In genomic region chr22:24039046-24039445, GRCh38 we compare ENCODE assay signal across 28 cellular contexts. TPM values are rescaled to one million over a fixed set of nuclear protein-coding genes. Genes with fewer than 3 reads are reported as not detected.
DNase-seq lines count a peak whose midpoint lies in the region; ATAC-seq lines count a peak whose summit lies in the region.
"Had no signal": no experiment of that assay in that cellular context is flagged by ENCODE, and none has a peak within 500 bp of the region (broad histone marks: within the 10 kb centered on the region; RNA-seq: fewer than 3 reads in every experiment).

No MANE protein-coding gene starts in this region.

- WGBS in trophoblast cell (ENCODE audit: extremely low coverage, insufficient coverage, insufficient read length) = no CpG with 5 or more reads among the region's 6 CpGs

- no peak overlapping the region for H4K8ac ChIP-seq in trophoblast cell (ENCODE audit: low read depth, low read length)

- H3K4me3 ChIP-seq in CD4-positive, CD25-positive, alpha-beta regulatory T cell (ENCODE audit: low read depth, low read length) = no peak overlapping the region
- H3K4me3 ChIP-seq in trophoblast cell (ENCODE audit: low read depth, low read length) = no peak overlapping the region
- H3K4me3 ChIP-seq: ascending aorta, heart left ventricle, lung, spleen, tibial nerve had no signal

- H3K79me1 ChIP-seq in trophoblast cell (ENCODE audit: low read length) = peaks cover 1% of the 10 kb centered on the region

- H3K27ac Mint-ChIP-seq in T-helper 2 cell treated with Interferon-gamma antibody and Interleukin-4, amounts not matched to agents 5 μg/mL and 100 μg/mL, for 36 hours = peak overlapping the region; percentile 2
- peak overlapping the region; percentile 48 to 95 (median 83) for H3K27ac Mint-ChIP-seq in CD4-positive, CD25-positive, alpha-beta regulatory T cell
- peak overlapping the region; percentile 63 for H3K27ac Mint-ChIP-seq in activated T-helper 17 cell treated with anti-CD3 and anti-CD28 coated beads, Interleukin-2, amount 50 U/mL, for 72 hours

- H3K36me3 Mint-ChIP-seq in T-helper 2 cell treated with Interferon-gamma antibody and Interleukin-4, amounts not matched to agents 5 μg/mL and 100 μg/mL, for 36 hours (ENCODE audit: low read depth) = peaks cover 55% of the 10 kb centered on the region
- peaks cover 60% of the 10 kb centered on the region for H3K36me3 Mint-ChIP-seq in CD4-positive, CD25-positive, alpha-beta regulatory T cell
- peaks cover 90% of the 10 kb centered on the region for H3K36me3 Mint-ChIP-seq in activated T-helper 17 cell treated with anti-CD3 and anti-CD28 coated beads, Interleukin-2, amount 50 U/mL, for 72 hours (ENCODE audit: low read depth)

- no peak overlapping the region for H3K4me2 ChIP-seq in trophoblast cell (ENCODE audit: low read length)

- H2BK12ac ChIP-seq in trophoblast cell (ENCODE audit: low read length) = no peak overlapping the region

- H4K91ac ChIP-seq in trophoblast cell (ENCODE audit: low read depth, low read length) = no peak overlapping the region

- no peak overlapping the region for H2AFZ ChIP-seq in trophoblast cell (ENCODE audit: insufficient read depth, low read length, poor library complexity)
- H2AFZ ChIP-seq: parathyroid adenoma had no signal

- no peak overlapping the region for H3K27ac ChIP-seq in CD4-positive, CD25-positive, alpha-beta regulatory T cell (ENCODE audit: insufficient read depth, low read length, poor library complexity, severe bottlenecking)
- no peak overlapping the region for H3K27ac ChIP-seq in trophoblast cell (ENCODE audit: low read depth, low read length)
- H3K27ac ChIP-seq: ascending aorta, heart left ventricle, parathyroid adenoma, tibial nerve had no signal

- H3K4me1 ChIP-seq in CD4-positive, CD25-positive, alpha-beta regulatory T cell (ENCODE audit: control insufficient read depth, insufficient read depth, low read length, poor library complexity, severe bottlenecking) = no peaks in the 10 kb centered on the region
- no peaks in the 10 kb centered on the region for H3K4me1 ChIP-seq in trophoblast cell (ENCODE audit: control insufficient read depth in 1 of 2, insufficient read depth in 2 of 2, low read length in 2 of 2)
- H3K4me1 ChIP-seq: parathyroid adenoma had no signal

- no peak overlapping the region for H2BK120ac ChIP-seq in trophoblast cell (ENCODE audit: insufficient read depth, low read length, poor library complexity)

- no peaks in the 10 kb centered on the region for H3K27me3 ChIP-seq in CD4-positive, CD25-positive, alpha-beta regulatory T cell (ENCODE audit: control insufficient read depth, insufficient read depth, low read length)
- no peaks in the 10 kb centered on the region for H3K27me3 ChIP-seq in trophoblast cell (ENCODE audit: insufficient read depth, low read length)
- H3K27me3 ChIP-seq: ascending aorta, heart left ventricle, spleen, tibial nerve had no signal

- peaks cover 15% of the 10 kb centered on the region for H3K4me1 Mint-ChIP-seq in T-helper 2 cell treated with Interferon-gamma antibody and Interleukin-4, amounts not matched to agents 5 μg/mL and 100 μg/mL, for 36 hours (ENCODE audit: low read depth)
- peaks cover 0 to 39% (median 9%) of the 10 kb centered on the region in 4 donors for H3K4me1 Mint-ChIP-seq in CD4-positive, CD25-positive, alpha-beta regulatory T cell
- peaks cover 8% of the 10 kb centered on the region for H3K4me1 Mint-ChIP-seq in activated T-helper 17 cell treated with anti-CD3 and anti-CD28 coated beads, Interleukin-2, amount 50 U/mL, for 72 hours

- ATAC-seq in CD4-positive, CD25-positive, alpha-beta regulatory T cell (ENCODE audit: low read depth in 2 of 2) = no peak
- ATAC-seq in activated T-helper 17 cell treated with anti-CD3 and anti-CD28 coated beads, Interleukin-2, amount 50 U/mL, for 72 hours (replicated peaks) = no peak
- ATAC-seq in esophagus mucosa (peak; percentile 46), GM19351 (IDR thresholded peaks at IDR 0.05; ENCODE audit: unreplicated experiment) (no peak), GM19035 (IDR thresholded peaks at IDR 0.05; ENCODE audit: unreplicated experiment) (no peak)
- ATAC-seq: heart left ventricle had no signal

- no peak overlapping the region for H4K12ac ChIP-seq in trophoblast cell (ENCODE audit: low read depth, low read length)

- no peak overlapping the region for H2AK5ac ChIP-seq in trophoblast cell (ENCODE audit: low read length)

- H3K9me3 Mint-ChIP-seq in T-helper 2 cell treated with Interferon-gamma antibody and Interleukin-4, amounts not matched to agents 5 μg/mL and 100 μg/mL, for 36 hours = no peaks in the 10 kb centered on the region
- H3K9me3 Mint-ChIP-seq in CD4-positive, CD25-positive, alpha-beta regulatory T cell = no peaks in the 10 kb centered on the region
- H3K9me3 Mint-ChIP-seq in activated T-helper 17 cell treated with anti-CD3 and anti-CD28 coated beads, Interleukin-2, amount 50 U/mL, for 72 hours = no peaks in the 10 kb centered on the region
- H3K9me3 Mint-ChIP-seq: activated T-cell treated with anti-CD3 and anti-CD28 coated beads, Interleukin-2, amount 50 U/mL, for 4 hours; neural crest cell had no signal

- no peak overlapping the region for H3K14ac ChIP-seq in trophoblast cell (ENCODE audit: low read length)

- H3K23ac ChIP-seq in trophoblast cell (ENCODE audit: low read length) = no peak overlapping the region

- H3K4ac ChIP-seq in trophoblast cell (ENCODE audit: low read depth, low read length) = no peak overlapping the region

- peaks cover 79% of the 10 kb centered on the region for H3K36me3 ChIP-seq in CD4-positive, CD25-positive, alpha-beta regulatory T cell (ENCODE audit: control insufficient read depth, insufficient read depth, low read length)
- H3K36me3 ChIP-seq in trophoblast cell (ENCODE audit: control insufficient read depth in 1 of 2, insufficient read depth in 2 of 2, low read length in 2 of 2) = peaks cover 27 to 37% of the 10 kb centered on the region in 2 experiments

- no peaks in the 10 kb centered on the region for H3K9me3 ChIP-seq in CD4-positive, CD25-positive, alpha-beta regulatory T cell (ENCODE audit: control insufficient read depth in 2 of 2, low read length in 2 of 2)
- H3K9me3 ChIP-seq in trophoblast cell (ENCODE audit: insufficient read depth, low read depth, low read length) = peaks cover 2% of the 10 kb centered on the region
- H3K9me3 ChIP-seq: ascending aorta, heart left ventricle, spleen, tibial nerve had no signal

- H3K9ac ChIP-seq in trophoblast cell (ENCODE audit: low read length) = no peak overlapping the region
- H3K9ac ChIP-seq: parathyroid adenoma had no signal

- DNase-seq in T-helper 2 cell treated with Interferon-gamma antibody and Interleukin-4, amounts not matched to agents 5 μg/mL and 100 μg/mL, for 36 hours (ENCODE audit: low spot score) = no peak
- DNase-seq in T-helper 2 cell (no peak), trophoblast cell (no peak)
- DNase-seq in CD4-positive, CD25-positive, alpha-beta regulatory T cell = no peak
- DNase-seq: activated CD4-positive, CD25-positive, alpha-beta regulatory T cell treated with anti-CD3 and anti-CD28 coated beads, Interleukin-2, amount 50 U/mL, for 72 hours; activated T-cell treated with anti-CD3 and anti-CD28 coated beads, Interleukin-2, amount 50 U/mL, for 4 hours; AML-193; DMS153; H7; NCI-H2029; NCI-H345; NCI-H748 treated with DMSO at 0.1 percent for 48 hours; spleen had no signal

- H2BK5ac ChIP-seq in trophoblast cell (ENCODE audit: low read depth, low read length, poor library complexity) = no peak overlapping the region

- H3K18ac ChIP-seq in trophoblast cell (ENCODE audit: low read length) = no peak overlapping the region

- H3K27me3 Mint-ChIP-seq in T-helper 2 cell treated with Interferon-gamma antibody and Interleukin-4, amounts not matched to agents 5 μg/mL and 100 μg/mL, for 36 hours (ENCODE audit: low read depth) = no peaks in the 10 kb centered on the region
- H3K27me3 Mint-ChIP-seq in CD4-positive, CD25-positive, alpha-beta regulatory T cell = no peaks in the 10 kb centered on the region
- no peaks in the 10 kb centered on the region for H3K27me3 Mint-ChIP-seq in activated T-helper 17 cell treated with anti-CD3 and anti-CD28 coated beads, Interleukin-2, amount 50 U/mL, for 72 hours

- H3K4me3 Mint-ChIP-seq in T-helper 2 cell treated with Interferon-gamma antibody and Interleukin-4, amounts not matched to agents 5 μg/mL and 100 μg/mL, for 36 hours = no peak overlapping the region
- H3K4me3 Mint-ChIP-seq in CD4-positive, CD25-positive, alpha-beta regulatory T cell = peak overlapping the region in 1 of 4 donors; percentile 36
- no peak overlapping the region for H3K4me3 Mint-ChIP-seq in activated T-helper 17 cell treated with anti-CD3 and anti-CD28 coated beads, Interleukin-2, amount 50 U/mL, for 72 hours
- H3K4me3 Mint-ChIP-seq: neural crest cell had no signal

- no peaks in the 10 kb centered on the region for H3K79me2 ChIP-seq in trophoblast cell (ENCODE audit: control insufficient read depth, insufficient read depth, low read length, poor library complexity)
- H3K79me2 ChIP-seq: parathyroid adenoma had no signal

RNA-seq across cellular contexts. Expression of gene CABIN1, which starts 27.9 kb away (rescaled TPM):
- 116 TPM for total RNA-seq in CD4-positive, CD25-positive, alpha-beta regulatory T cell
- 1 to 10 TPM; 6.1 to 8.2 (median 7.1) TPM for polyA plus RNA-seq in CD4-positive, CD25-positive, alpha-beta regulatory T cell
- total RNA-seq in activated T-helper 17 cell treated with anti-CD3 and anti-CD28 coated beads, Interleukin-2, amount 50 U/mL, for 72 hours = 10 to 100 TPM; 98.0 to 99.4 TPM
- total RNA-seq in esophagus mucosa = 25.3 TPM
- 23.6 and 24.2 TPM in 2 replicates for polyA plus RNA-seq in trophoblast cell (2013)
- total RNA-seq: G401 had no signal

RNA-seq across cellular contexts. Expression of gene GSTT4, which starts 33.8 kb away (rescaled TPM):
- not detected for total RNA-seq in CD4-positive, CD25-positive, alpha-beta regulatory T cell
- not detected for polyA plus RNA-seq in CD4-positive, CD25-positive, alpha-beta regulatory T cell
- not detected for total RNA-seq in activated T-helper 17 cell treated with anti-CD3 and anti-CD28 coated beads, Interleukin-2, amount 50 U/mL, for 72 hours
- not detected for total RNA-seq in esophagus mucosa
- polyA plus RNA-seq in trophoblast cell (2013) = not detected in 2 replicates
- total RNA-seq: activated T-cell treated with anti-CD3 and anti-CD28 coated beads, Interleukin-2, amount 50 U/mL, for 4 hours; ascending aorta; cerebellum; epithelial cell of proximal tubule; G401; H7; heart left ventricle; HT-29; lung; mucosa of gallbladder; neural crest cell; spleen; tibial nerve had no signal
- polyA plus RNA-seq: heart left ventricle, lung, spleen had no signal

RNA-seq across cellular contexts. Expression of gene GSTT2, which starts 59.1 kb away (rescaled TPM):
- total RNA-seq in CD4-positive, CD25-positive, alpha-beta regulatory T cell = not detected
- polyA plus RNA-seq in CD4-positive, CD25-positive, alpha-beta regulatory T cell = not detected
- total RNA-seq in activated T-helper 17 cell treated with anti-CD3 and anti-CD28 coated beads, Interleukin-2, amount 50 U/mL, for 72 hours = under 1 TPM in 1 of 2 donors, not detected in 1; 0.29 TPM
- 1.1 TPM for total RNA-seq in esophagus mucosa
- 0.26 and 0.44 TPM in 2 replicates for polyA plus RNA-seq in trophoblast cell (2013)
- total RNA-seq: activated T-cell treated with anti-CD3 and anti-CD28 coated beads, Interleukin-2, amount 50 U/mL, for 4 hours; ascending aorta; cerebellum; epithelial cell of proximal tubule; G401; H7; neural crest cell had no signal

Comparison
In these comparisons a context has a peak if more than half of its experiments do, and no peak if none do; other contexts are left out.
1. H3K27ac Mint-ChIP-seq: peak in every context shown above with its lines; median percentile 83 in CD4-positive, CD25-positive, alpha-beta regulatory T cell; 63 in activated T-helper 17 cell treated with anti-CD3 and anti-CD28 coated beads, Interleukin-2, amount 50 U/mL, for 72 hours; 2 in T-helper 2 cell treated with Interferon-gamma antibody and Interleukin-4, amounts not matched to agents 5 μg/mL and 100 μg/mL, for 36 hours.